In the genomic region with DNA sequence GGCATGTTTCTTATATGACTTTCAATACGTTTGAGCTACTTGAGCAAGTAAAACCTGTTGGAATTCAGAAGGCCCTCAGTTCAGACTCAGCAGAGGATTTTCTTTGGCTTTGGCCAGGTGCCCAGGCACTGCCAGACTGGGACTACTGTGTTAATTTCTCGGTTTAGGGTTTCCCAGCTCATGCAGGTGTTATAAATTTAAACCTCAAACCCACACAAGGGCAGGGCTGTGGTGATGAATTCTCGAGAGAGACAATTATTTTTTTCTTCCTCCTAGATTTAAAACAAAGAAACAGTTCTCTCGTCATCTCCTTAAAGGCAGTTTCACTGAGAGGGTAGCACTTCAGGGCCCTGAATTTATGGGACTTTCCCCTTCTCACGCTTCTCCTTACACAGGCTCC, we compare ENCODE assay signal across 11 cellular contexts.
DNase-seq lines count a peak whose midpoint lies in the region; ATAC-seq, FAIRE-seq and TF ChIP-seq lines count a peak whose summit lies in the region.
"Had no signal": no experiment of that assay in that cellular context is flagged by ENCODE, and none has a peak within 500 bp of the region (broad histone marks: within the 10 kb centered on the region; RNA-seq: fewer than 3 reads in every experiment).

No MANE protein-coding gene starts in this region.

- no peak for TF ChIP-seq EP300 in Ishikawa (IDR thresholded peaks at IDR 0.05; ENCODE audit: borderline replicate concordance)

- TF ChIP-seq RAD21 in Ishikawa (IDR thresholded peaks at IDR 0.05; ENCODE audit: low read depth) = no peak

- ATAC-seq in GM19452 (IDR thresholded peaks at IDR 0.05; ENCODE audit: unreplicated experiment) (peak; percentile 51), GM19035 (IDR thresholded peaks at IDR 0.05; ENCODE audit: unreplicated experiment) (no peak), GM19351 (IDR thresholded peaks at IDR 0.05; ENCODE audit: unreplicated experiment) (no peak)
- no peak for ATAC-seq in activated CD4-positive, CD25-positive, alpha-beta regulatory T cell treated with anti-CD3 and anti-CD28 coated beads, Interleukin-2, amount 50 U/mL, for 24 hours

- DNase-seq in DMS 273 (lab: John Stamatoyannopoulos, UW; ENCODE audit: unreplicated experiment) (peak; percentile 62), cerebellum (ENCODE audit: low spot score) (peak; percentile 7), H54 (ENCODE audit: insufficient read length, low spot score) (no peak)
- DNase-seq: GF-D8, MV-4-11, NCI-H82 had no signal

- FAIRE-seq in H54 (lab: Jason Lieb, UNC) = no peak

- no peak for TF ChIP-seq POLR2A in H54 (IDR thresholded peaks at IDR 0.05; ENCODE audit: low read depth, low read length)

TF ChIP-seq in Ishikawa, 13 proteins besides CTCF, POLR2A, EP300 and RAD21:
- TF ChIP-seq TAF1 (IDR thresholded peaks at IDR 0.05; ENCODE audit: low read depth) (no peak), CEBPB (IDR thresholded peaks at IDR 0.05) (no peak), TCF12 (IDR thresholded peaks at IDR 0.05; ENCODE audit: low read depth) (no peak), EGR1 (IDR thresholded peaks at IDR 0.05) (no peak), NFIC (IDR thresholded peaks at IDR 0.05) (peak; percentile 9; the same call in 1 of the 2 replicates), TEAD4 (IDR thresholded peaks at IDR 0.05) (no peak), ZBTB7A (IDR thresholded peaks at IDR 0.05; ENCODE audit: low read depth) (no peak), FOXM1 (IDR thresholded peaks at IDR 0.05; ENCODE audit: borderline replicate concordance, low read depth) (no peak)
- TF ChIP-seq, protein P1, sequence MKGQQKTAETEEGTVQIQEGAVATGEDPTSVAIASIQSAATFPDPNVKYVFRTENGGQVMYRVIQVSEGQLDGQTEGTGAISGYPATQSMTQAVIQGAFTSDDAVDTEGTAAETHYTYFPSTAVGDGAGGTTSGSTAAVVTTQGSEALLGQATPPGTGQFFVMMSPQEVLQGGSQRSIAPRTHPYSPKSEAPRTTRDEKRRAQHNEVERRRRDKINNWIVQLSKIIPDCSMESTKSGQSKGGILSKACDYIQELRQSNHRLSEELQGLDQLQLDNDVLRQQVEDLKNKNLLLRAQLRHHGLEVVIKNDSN (IDR thresholded peaks at IDR 0.05) = no peak
TF ChIP-seq in Ishikawa: peak in this region for 1.
